ENCODE assay signal across 24 cellular contexts in genomic region chr3:188021041-188021440, GRCh38.
DNase-seq lines count a peak whose midpoint lies in the region; ATAC-seq and TF ChIP-seq lines count a peak whose summit lies in the region.
"Had no signal": no experiment of that assay in that cellular context is flagged by ENCODE, and none has a peak within 500 bp of the region (broad histone marks: within the 10 kb centered on the region; RNA-seq: fewer than 3 reads in every experiment).

No MANE protein-coding gene starts in this region.

- CTCF ChIA-PET in PC-3 (lab: Charles Lee), result interaction anchor here (0.8 kb wide), 1 partner anchor 17 kb away, joined by 4 read pairs; no protein-coding TSS in a partner anchor

- no peaks in the 10 kb centered on the region for H3F3A ChIP-seq in PC-3 (ENCODE audit: low read length, unreplicated experiment)

- H3K4me3 ChIP-seq in PC-3 (ENCODE audit: low read length) (no peak overlapping the region), hepatocyte (no peak overlapping the region), thoracic aorta (no peak overlapping the region)
- H3K4me3 ChIP-seq: BLaER1 treated with 17β-estradiol and CSF1 and Interleukin-3, amounts not matched to agents 10 nM and 100 nM; left ventricle myocardium inferior; psoas muscle had no signal

- H3K9me3 ChIP-seq in PC-3 (ENCODE audit: low read length) (no peaks in the 10 kb centered on the region), hepatocyte (ENCODE audit: low read depth) (no peaks in the 10 kb centered on the region), thoracic aorta (no peaks in the 10 kb centered on the region)
- H3K9me3 ChIP-seq: left ventricle myocardium inferior, psoas muscle had no signal

- intact Hi-C loops in activated CD4-positive, alpha-beta T cell treated with anti-CD3 and anti-CD28 coated beads, Interleukin-2, amount 10 ng/mL, durations not matched to agents 24 days and 14 days (cut with micrococcal nuclease), result no loop called here
- intact Hi-C loops in PC-3 (cut with micrococcal nuclease), result no loop called here

- no peaks in the 10 kb centered on the region for H3K9me2 ChIP-seq in PC-3 (replicated peaks; ENCODE audit: low read length)
- H3K9me2 ChIP-seq in hepatocyte (replicated peaks; ENCODE audit: insufficient read depth), result no peaks in the 10 kb centered on the region

- 93% methylated on average over 3 of the region's 3 CpGs for WGBS in hepatocyte (ENCODE audit: low lambda C conversion rate, missing lambda C conversion rate)

- H3K4me1 ChIP-seq in PC-3 (ENCODE audit: insufficient read depth, low read length) (peaks cover 11% of the 10 kb centered on the region), hepatocyte (ENCODE audit: insufficient read depth) (no peaks in the 10 kb centered on the region), thoracic aorta (ENCODE audit: control insufficient read depth in 1 of 2, low read depth in 2 of 2) (peaks cover 9 to 22% of the 10 kb centered on the region in 2 donors)
- H3K4me1 ChIP-seq: left ventricle myocardium inferior, psoas muscle had no signal

- H3K27me3 ChIP-seq in PC-3 (ENCODE audit: low read length), result no peaks in the 10 kb centered on the region
- H3K27me3 ChIP-seq in hepatocyte, result no peaks in the 10 kb centered on the region
- no peaks in the 10 kb centered on the region for H3K27me3 ChIP-seq in thoracic aorta (replicated peaks; ENCODE audit: insufficient read depth)
- H3K27me3 ChIP-seq: BLaER1 treated with 17β-estradiol and CSF1 and Interleukin-3, amounts not matched to agents 10 nM and 100 nM had no signal

- H3K9me3 Mint-ChIP-seq in activated CD4-positive, alpha-beta T cell treated with anti-CD3 and anti-CD28 coated beads, Interleukin-2, amount 10 ng/mL, durations not matched to agents 24 days and 14 days, result peaks cover 8% of the 10 kb centered on the region
- H3K9me3 Mint-ChIP-seq: central memory CD8-positive, alpha-beta T cell; IgD-negative memory B cell had no signal

- POLR2A ChIA-PET in PC-3 (lab: Charles Lee; ENCODE audit: unreplicated experiment), result no interaction called here

- H4K20me1 ChIP-seq in PC-3 (ENCODE audit: low read length) (no peaks in the 10 kb centered on the region), hepatocyte (ENCODE audit: insufficient read depth, poor library complexity, severe bottlenecking) (no peaks in the 10 kb centered on the region)
- H4K20me1 ChIP-seq: BLaER1 treated with 17β-estradiol and CSF1 and Interleukin-3, amounts not matched to agents 10 nM and 100 nM had no signal

- ATAC-seq in PC-3, result peak; percentile 14; the same call in 1 of the 2 replicates
- no peak for ATAC-seq in thoracic aorta (ENCODE audit: insufficient number of reproducible peaks, low FRiP score, low read depth)
- ATAC-seq in GM18520 (IDR thresholded peaks at IDR 0.05; ENCODE audit: unreplicated experiment), result no peak
- ATAC-seq in GM21576 (IDR thresholded peaks at IDR 0.05; ENCODE audit: unreplicated experiment), result no peak
- ATAC-seq: psoas muscle had no signal

- H3K4me3 Mint-ChIP-seq in activated CD4-positive, alpha-beta T cell treated with anti-CD3 and anti-CD28 coated beads, Interleukin-2, amount 10 ng/mL, durations not matched to agents 24 days and 14 days, result no peak overlapping the region
- H3K4me3 Mint-ChIP-seq: activated CD4-positive, alpha-beta T cell treated with anti-CD3 and anti-CD28 coated beads, Interleukin-2, amount 10 ng/mL, durations not matched to agents 7 days and 5 days; central memory CD8-positive, alpha-beta T cell; IgD-negative memory B cell; neural crest cell had no signal

- DNase-seq in activated CD4-positive, alpha-beta T cell treated with anti-CD3 and anti-CD28 coated beads, Interleukin-2, amount 10 ng/mL, durations not matched to agents 24 days and 14 days, result peak; percentile 41
- DNase-seq in activated CD4-positive, alpha-beta T cell treated with anti-CD3 and anti-CD28 coated beads for 4 hours, result no peak
- DNase-seq in PC-3 (no peak), hepatocyte (ENCODE audit: low spot score) (no peak), thoracic aorta (ENCODE audit: low spot score) (no peak), NCI-H748 (lab: John Stamatoyannopoulos, UW; ENCODE audit: unreplicated experiment) (no peak)
- DNase-seq: 8988T; activated CD4-positive, alpha-beta T cell treated with anti-CD3 and anti-CD28 coated beads, Interleukin-2, amount 10 ng/mL, durations not matched to agents 7 days and 5 days; activated effector memory CD4-positive, alpha-beta T cell treated with Interleukin-2 at 50 U/mL for 16 hours; erythroblast; GDM1; left ventricle myocardium inferior; NCI-H1436 treated with DMSO at 0.1 percent for 48 hours; NCI-H2171; NCI-H748 treated with DMSO at 0.1 percent for 48 hours; psoas muscle; SHP77 treated with DMSO at 0.1 percent for 48 hours; T-helper 1 cell had no signal

- H3K4me2 ChIP-seq in PC-3 (ENCODE audit: low read length), result peak overlapping the region; percentile 18
- no peak overlapping the region for H3K4me2 ChIP-seq in hepatocyte

- BruUV-seq in PC-3 (replicated peaks; lab: Mats Ljungman, UMichigan), result no TSS peak

- no peak overlapping the region for H3K9ac ChIP-seq in PC-3 (ENCODE audit: low read length)

- H3K27me3 Mint-ChIP-seq in activated CD4-positive, alpha-beta T cell treated with anti-CD3 and anti-CD28 coated beads, Interleukin-2, amount 10 ng/mL, durations not matched to agents 24 days and 14 days, result peaks cover 6% of the 10 kb centered on the region

- no peaks in the 10 kb centered on the region for H3K79me2 ChIP-seq in PC-3 (ENCODE audit: low read length)
- no peaks in the 10 kb centered on the region for H3K79me2 ChIP-seq in hepatocyte

- H3K27ac Mint-ChIP-seq in activated CD4-positive, alpha-beta T cell treated with anti-CD3 and anti-CD28 coated beads, Interleukin-2, amount 10 ng/mL, durations not matched to agents 24 days and 14 days, result no peak overlapping the region
- H3K27ac Mint-ChIP-seq: activated CD4-positive, alpha-beta T cell treated with anti-CD3 and anti-CD28 coated beads, Interleukin-2, amount 10 ng/mL, durations not matched to agents 7 days and 5 days; IgD-negative memory B cell had no signal

- peak overlapping the region; percentile 20; the same call in 1 of the 2 replicates for H3K27ac ChIP-seq in PC-3 (ENCODE audit: low read length)
- peak overlapping the region; percentile 90 for H3K27ac ChIP-seq in hepatocyte
- peak overlapping the region; percentile 2 to 6 for H3K27ac ChIP-seq in thoracic aorta
- H3K27ac ChIP-seq: left ventricle myocardium inferior, psoas muscle had no signal

- peak overlapping the region; percentile 55 for H2AFZ ChIP-seq in PC-3 (ENCODE audit: low read length)
- H2AFZ ChIP-seq in hepatocyte, result peak overlapping the region; percentile 41

- TF ChIP-seq CTCF in PC-3 (conservative IDR thresholded peaks at IDR 0.05; ENCODE audit: low read depth, low read length), result no peak
- TF ChIP-seq CTCF in hepatocyte (IDR thresholded peaks at IDR 0.05; ENCODE audit: poor library complexity), result no peak
- TF ChIP-seq CTCF in thoracic aorta (IDR thresholded peaks at IDR 0.05), result no peak

- H3K36me3 Mint-ChIP-seq in activated CD4-positive, alpha-beta T cell treated with anti-CD3 and anti-CD28 coated beads, Interleukin-2, amount 10 ng/mL, durations not matched to agents 24 days and 14 days (ENCODE audit: low read depth), result no peaks in the 10 kb centered on the region
- H3K36me3 Mint-ChIP-seq: IgD-negative memory B cell had no signal

- peaks cover 8% of the 10 kb centered on the region for H3K4me1 Mint-ChIP-seq in activated CD4-positive, alpha-beta T cell treated with anti-CD3 and anti-CD28 coated beads, Interleukin-2, amount 10 ng/mL, durations not matched to agents 24 days and 14 days
- H3K4me1 Mint-ChIP-seq: activated CD4-positive, alpha-beta T cell treated with anti-CD3 and anti-CD28 coated beads, Interleukin-2, amount 10 ng/mL, durations not matched to agents 7 days and 5 days; central memory CD8-positive, alpha-beta T cell; IgD-negative memory B cell had no signal

- H3K36me3 ChIP-seq in PC-3 (ENCODE audit: low read depth, low read length) (no peaks in the 10 kb centered on the region), hepatocyte (replicated peaks; ENCODE audit: insufficient read depth, low read depth) (no peaks in the 10 kb centered on the region), thoracic aorta (no peaks in the 10 kb centered on the region)
- H3K36me3 ChIP-seq: BLaER1 treated with 17β-estradiol and CSF1 and Interleukin-3, amounts not matched to agents 10 nM and 100 nM; left ventricle myocardium inferior had no signal

Comparison
In these comparisons a context has a peak if more than half of its experiments do, and no peak if none do; other contexts are left out.
1. H3K27ac ChIP-seq: peak in every context shown above with its lines; median percentile 90 in hepatocyte; 20 in PC-3; 4 in thoracic aorta.